ENCODE assay signal across 20 cellular contexts in genomic region chr1:156865258-156865657, GRCh38. TPM values are rescaled to one million over a fixed set of nuclear protein-coding genes. Genes with fewer than 3 reads are reported as not detected.
"Had no signal": no experiment of that assay in that cellular context is flagged by ENCODE, and none has a peak within 500 bp of the region (broad histone marks: within the 10 kb centered on the region; RNA-seq: fewer than 3 reads in every experiment).

No MANE protein-coding gene starts in this region.

- H3K36me3 Mint-ChIP-seq: activated naive CD8-positive, alpha-beta T cell; T-cell had no signal

- H3K36me3 ChIP-seq: ascending aorta, esophagus muscularis mucosa, right lobe of liver, spleen had no signal

- H3K27ac ChIP-seq: ascending aorta, dorsolateral prefrontal cortex, esophagus muscularis mucosa, psoas muscle, right lobe of liver, SK-N-MC, spleen, testis had no signal

- H3K4me3 ChIP-seq: ascending aorta, dorsolateral prefrontal cortex, esophagus muscularis mucosa, psoas muscle, right lobe of liver, SK-N-MC, spleen, testis had no signal

- ATAC-seq: psoas muscle, right lobe of liver, T-cell had no signal

- H3K9me3 Mint-ChIP-seq: stimulated activated naive CD8-positive, alpha-beta T cell treated with anti-CD3 and anti-CD28 coated beads, Interleukin-15, Interleukin-2, amounts not matched to agents 100 ng/mL and 50 ng/mL, for 24 hours; T-cell had no signal

- H3K27ac Mint-ChIP-seq: T-cell had no signal

- H3K27me3 ChIP-seq: testis had no signal

- DNase-seq: activated effector memory CD4-positive, alpha-beta T cell treated with Interleukin-2 at 50 U/mL for 16 hours; dorsolateral prefrontal cortex; mammary epithelial cell; naive thymus-derived CD4-positive, alpha-beta T cell; psoas muscle; right lobe of liver; spleen; stimulated activated CD4-positive, alpha-beta T cell treated with anti-CD3 and anti-CD28 coated beads, Interleukin-2, amount 100 ng/mL, for 24 hours; T-cell; testis had no signal

- H3K9me3 ChIP-seq: ascending aorta, esophagus muscularis mucosa, psoas muscle, right lobe of liver, spleen, testis had no signal

- H3K4me3 Mint-ChIP-seq: activated naive CD8-positive, alpha-beta T cell; T-cell had no signal

RNA-seq across cellular contexts. Expression of gene NTRK1, which starts 4.6 kb away (rescaled TPM):
- total RNA-seq: ascending aorta, bronchial epithelial cell, fibroblast of villous mesenchyme, mammary epithelial cell, right lobe of liver had no signal
- polyA plus RNA-seq: mammary epithelial cell had no signal

RNA-seq across cellular contexts. Expression of gene INSRR, which starts 6.3 kb away (rescaled TPM):
- total RNA-seq: bronchial epithelial cell, esophagus muscularis mucosa, fibroblast of villous mesenchyme, mammary epithelial cell, mononuclear cell, right lobe of liver had no signal
- polyA plus RNA-seq: mammary epithelial cell; naive thymus-derived CD4-positive, alpha-beta T cell had no signal

RNA-seq across cellular contexts. Expression of gene SH2D2A, which starts 48.6 kb away (rescaled TPM):
- total RNA-seq: ascending aorta, fibroblast of villous mesenchyme had no signal

RNA-seq across cellular contexts. Expression of gene LRRC71, which starts 55.2 kb away (rescaled TPM):
- total RNA-seq: ascending aorta; bronchial epithelial cell; esophagus muscularis mucosa; fibroblast of villous mesenchyme; mammary epithelial cell; mononuclear cell; naive thymus-derived CD4-positive, alpha-beta T cell; omental fat pad; psoas muscle; T-cell; ureter had no signal
- polyA plus RNA-seq: mammary epithelial cell; naive thymus-derived CD4-positive, alpha-beta T cell had no signal
